Comparison of ENCODE assay signal across 17 cellular contexts in the genomic region with DNA sequence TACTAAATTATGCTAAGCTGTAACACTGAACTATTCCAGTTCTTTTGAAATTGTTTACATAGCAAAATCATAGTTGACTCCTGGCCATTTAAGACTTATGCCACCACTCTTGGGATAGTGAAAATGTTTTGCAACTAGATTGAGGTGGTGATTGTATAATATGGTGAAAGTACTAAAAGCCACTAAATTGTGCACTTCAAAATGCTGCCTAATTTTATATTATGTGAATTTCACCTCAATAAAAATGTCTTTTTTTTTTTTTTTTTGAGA.
"Had no signal": no experiment of that assay in that cellular context is flagged by ENCODE, and none has a peak within 500 bp of the region (broad histone marks: within the 10 kb centered on the region; RNA-seq: fewer than 3 reads in every experiment).

No MANE protein-coding gene starts in this region.

- H3K36me3 Mint-ChIP-seq: immature natural killer cell; naive thymus-derived CD4-positive, alpha-beta T cell; stimulated activated memory B cell treated with anti-CD40 and anti-IgM and Interleukin-4, amounts not matched to agents 10 μg/mL and 1 μg/mL and 100 μg/mL, for 72 hours had no signal

- H3K9me3 Mint-ChIP-seq: central memory CD8-positive, alpha-beta T cell; effector memory CD8-positive, alpha-beta T cell; stimulated activated memory B cell treated with anti-CD40 and anti-IgM and Interleukin-4, amounts not matched to agents 10 μg/mL and 1 μg/mL and 100 μg/mL, for 72 hours had no signal

- H3K27ac ChIP-seq: epithelial cell of prostate, heart right ventricle, parathyroid adenoma, prostate gland, spleen, thoracic aorta had no signal

- H3K27ac Mint-ChIP-seq: effector memory CD8-positive, alpha-beta T cell; naive thymus-derived CD4-positive, alpha-beta T cell; nephron progenitor cell; stimulated activated memory B cell treated with anti-CD40 and anti-IgM and Interleukin-4, amounts not matched to agents 10 μg/mL and 1 μg/mL and 100 μg/mL, for 72 hours; stimulated activated naive CD8-positive, alpha-beta T cell treated with anti-CD3 and anti-CD28 coated beads, Interleukin-15, Interleukin-2, amounts not matched to agents 100 ng/mL and 50 ng/mL, for 24 hours had no signal

- ATAC-seq: stimulated activated memory B cell treated with anti-CD40 and anti-IgM and Interleukin-4, amounts not matched to agents 10 μg/mL and 1 μg/mL and 100 μg/mL, for 72 hours had no signal

- H3K4me3 ChIP-seq: heart right ventricle, prostate gland, spleen, thoracic aorta, transverse colon had no signal

- H3K4me1 ChIP-seq: parathyroid adenoma, prostate gland had no signal

- DNase-seq: heart right ventricle; left ventricle myocardium superior; nephron progenitor cell; spleen; stimulated activated CD4-positive, alpha-beta T cell treated with anti-CD3 and anti-CD28 coated beads, Interleukin-15, amount 100 ng/mL, for 24 hours; stimulated activated CD4-positive, alpha-beta T cell treated with anti-CD3 and anti-CD28 coated beads, Interleukin-1b, Interleukin-23, amount 100 ng/mL, for 48 hours; transverse colon had no signal

- H3K36me3 ChIP-seq: heart right ventricle, prostate gland, spleen, thoracic aorta, transverse colon had no signal

- H3K79me2 ChIP-seq: parathyroid adenoma had no signal

- H3K27me3 ChIP-seq: heart right ventricle, spleen, transverse colon had no signal

- H3K9me3 ChIP-seq: prostate gland, spleen, thoracic aorta, transverse colon had no signal

- H3K9ac ChIP-seq: parathyroid adenoma had no signal

- H3K4me3 Mint-ChIP-seq: central memory CD8-positive, alpha-beta T cell; effector memory CD8-positive, alpha-beta T cell; immature natural killer cell; naive thymus-derived CD4-positive, alpha-beta T cell; nephron progenitor cell; stimulated activated memory B cell treated with anti-CD40 and anti-IgM and Interleukin-4, amounts not matched to agents 10 μg/mL and 1 μg/mL and 100 μg/mL, for 72 hours; stimulated activated naive CD8-positive, alpha-beta T cell treated with anti-CD3 and anti-CD28 coated beads, Interleukin-15, Interleukin-2, amounts not matched to agents 100 ng/mL and 50 ng/mL, for 24 hours had no signal

- H3K27me3 Mint-ChIP-seq: central memory CD8-positive, alpha-beta T cell; effector memory CD8-positive, alpha-beta T cell; stimulated activated memory B cell treated with anti-CD40 and anti-IgM and Interleukin-4, amounts not matched to agents 10 μg/mL and 1 μg/mL and 100 μg/mL, for 72 hours; stimulated activated naive CD8-positive, alpha-beta T cell treated with anti-CD3 and anti-CD28 coated beads, Interleukin-15, Interleukin-2, amounts not matched to agents 100 ng/mL and 50 ng/mL, for 24 hours had no signal
